In genomic region chr10:24908793-24909423, GRCh38 we compare ENCODE assay signal across 13 cellular contexts. TPM values are rescaled to one million over a fixed set of nuclear protein-coding genes. Genes with fewer than 3 reads are reported as not detected.
DNase-seq lines count a peak whose midpoint lies in the region; ATAC-seq and TF ChIP-seq lines count a peak whose summit lies in the region.
"Had no signal": no experiment of that assay in that cellular context is flagged by ENCODE, and none has a peak within 500 bp of the region (broad histone marks: within the 10 kb centered on the region; RNA-seq: fewer than 3 reads in every experiment).

No MANE protein-coding gene starts in this region.

- no peak overlapping the region for H3K4me3 ChIP-seq in fibroblast of pulmonary artery (replicated peaks; ENCODE audit: low read depth, low read length)
- H3K4me3 ChIP-seq in WERI-Rb-1 (ENCODE audit: low read depth, low read length), result no peak overlapping the region

- in situ Hi-C loops in ACHN (cut with HindIII; ENCODE audit: low pct_ligation_motif_present, low pct_unique_long_range_greater_than_20kb, low sequenced_read_pairs), result no loop called here

- ATAC-seq in GM18502 (IDR thresholded peaks at IDR 0.05; ENCODE audit: poor library complexity, unreplicated experiment) (no peak), HG02642 (IDR thresholded peaks at IDR 0.05; ENCODE audit: poor library complexity, unreplicated experiment) (no peak)

- TF ChIP-seq CTCF in fibroblast of pulmonary artery (IDR thresholded peaks at IDR 0.05; ENCODE audit: low read length, missing control alignments) (no peak), WERI-Rb-1 (IDR thresholded peaks at IDR 0.05; ENCODE audit: low read depth, low read length) (no peak)

- no peaks in the 10 kb centered on the region for H3K27me3 ChIP-seq in WERI-Rb-1 (ENCODE audit: insufficient read depth, low read depth, severe bottlenecking)

- DNase-seq in ACHN (peak; percentile 54), H4 (ENCODE audit: low spot score) (peak; percentile 28), SW 1271 (lab: John Stamatoyannopoulos, UW) (peak; percentile 20 to 75), fibroblast of pulmonary artery (ENCODE audit: low read depth) (peak; percentile 84), cerebellum (ENCODE audit: low spot score) (no peak), WERI-Rb-1 (no peak)
- DNase-seq: activated CD4-positive, CD25-positive, alpha-beta regulatory T cell; NCI-H1436 treated with DMSO at 0.1 percent for 48 hours; substantia nigra had no signal

- no peaks in the 10 kb centered on the region for H3K36me3 ChIP-seq in WERI-Rb-1

- no peaks in the 10 kb centered on the region for H3K9me3 ChIP-seq in WERI-Rb-1 (ENCODE audit: severe bottlenecking)

- no peak overlapping the region for H3K27ac ChIP-seq in WERI-Rb-1
- H3K27ac ChIP-seq: epithelial cell of prostate had no signal

RNA-seq across cellular contexts. Expression of gene PRTFDC1, which starts 43.5 kb away (rescaled TPM):
- total RNA-seq in H4 (2014; rRNA removed; shearing (Covaris generic)), result 18.3 and 22.8 TPM in 2 replicates
- 24.3 TPM for total RNA-seq in cerebellum
- total RNA-seq: OCI-LY7 had no signal

Comparison
In these comparisons a context has a peak if more than half of its experiments do, and no peak if none do; other contexts are left out.
1. DNase-seq: peak in ACHN (single experiment), H4 (single experiment), SW 1271 (2 of 2) and fibroblast of pulmonary artery (single experiment); none in cerebellum (single experiment) and WERI-Rb-1 (single experiment).